ENCODE assay signal across 8 cellular contexts in the genomic region with DNA sequence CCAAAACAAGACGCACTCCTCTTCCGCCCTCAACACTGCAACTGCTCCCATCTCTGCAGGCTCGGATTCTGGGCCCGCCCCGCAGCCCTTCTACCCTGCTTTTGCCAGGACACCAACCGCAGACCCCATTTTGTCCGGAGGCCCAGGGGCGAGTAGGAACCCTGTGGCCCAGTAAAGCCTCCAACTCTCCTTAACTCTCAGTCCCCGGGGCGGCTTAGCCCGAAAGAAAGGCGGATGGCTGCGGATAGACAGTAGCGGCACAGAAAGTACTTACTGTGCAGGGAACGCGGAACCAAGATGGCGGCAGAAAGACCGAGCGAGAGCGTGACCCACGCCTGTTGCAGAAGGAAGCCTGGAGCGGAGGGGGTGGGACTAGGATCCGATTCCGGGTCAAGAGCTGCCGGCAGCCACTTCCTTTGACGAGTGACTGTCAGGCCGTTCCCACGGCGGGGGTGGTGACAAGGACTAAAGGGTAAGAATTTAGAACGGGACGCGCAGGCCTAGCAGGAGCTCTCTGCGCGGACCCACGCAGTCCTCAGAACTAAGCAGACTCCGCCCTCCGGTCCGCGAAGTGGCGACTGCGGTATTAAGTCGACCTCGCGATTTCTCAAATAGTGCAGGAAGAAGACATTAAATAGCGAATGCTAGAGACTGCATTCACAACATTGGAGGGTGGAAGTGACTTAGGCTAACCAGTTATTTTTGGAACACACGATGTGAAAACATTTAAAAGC. TPM values are rescaled to one million over a fixed set of nuclear protein-coding genes. Genes with fewer than 3 reads are reported as not detected.
DNase-seq lines count a peak whose midpoint lies in the region; ATAC-seq, FAIRE-seq and TF ChIP-seq lines count a peak whose summit lies in the region.

A gene (minus strand): TSS at position 311 of the 734 bp plus-strand sequence. CDS start 778 bp downstream, outside the sequence.

- in situ Hi-C loops in ACHN (cut with HindIII; ENCODE audit: low pct_ligation_motif_present, low pct_unique_long_range_greater_than_20kb, low sequenced_read_pairs): no loop called here
- in situ Hi-C loops in mammary epithelial cell (cut with MboI; ENCODE audit: low sequenced_read_pairs in 2 of 2): no loop called here

- H2AFZ ChIP-seq in mammary epithelial cell (ENCODE audit: low read depth, low read length): peak within 1 kb of the TSS; percentile 86

- CTCF ChIA-PET in mammary epithelial cell (lab: Charles Lee; ENCODE audit: low non-redundant PET): interaction anchor here (0.5 to 0.7 kb wide), 2 partner anchors 38 to 254 kb away, joined by 3 read pairs; no protein-coding TSS in a partner anchor

- no peak for FAIRE-seq in small intestine (lab: Jason Lieb, UNC)

- H3K27me3 ChIP-seq in WERI-Rb-1 (ENCODE audit: insufficient read depth, low read depth, severe bottlenecking) (no peaks in the 10 kb centered on the region), mammary epithelial cell (ENCODE audit: insufficient read depth, low read length) (no peaks in the 10 kb centered on the region), iPS-20b (ENCODE audit: insufficient read depth, low read length) (no peaks in the 10 kb centered on the region), small intestine (ENCODE audit: control insufficient read depth in 2 of 2, insufficient read depth in 2 of 2, low read length in 2 of 2) (no peaks in the 10 kb centered on the region)

- 4% methylated on average over 30 of the region's 46 CpGs for WGBS in mammary epithelial cell (ENCODE audit: low coverage, missing lambda C conversion rate)
- WGBS in small intestine, 3 donors: 0 to 1% (median 0%) methylated on average over 46 of the region's 46 CpGs

- H3K9ac ChIP-seq in mammary epithelial cell (ENCODE audit: insufficient read depth, low read length): peak within 1 kb of the TSS; percentile 100
- peak within 1 kb of the TSS; percentile 100 for H3K9ac ChIP-seq in iPS-20b (ENCODE audit: low read depth, low read length)

- peak within 1 kb of the TSS; percentile 92 for H3K27ac ChIP-seq in WERI-Rb-1
- peak within 1 kb of the TSS; percentile 94 for H3K27ac ChIP-seq in mammary epithelial cell (ENCODE audit: insufficient read depth, low read depth, low read length)
- H3K27ac ChIP-seq in iPS-20b (ENCODE audit: low read length): peak within 1 kb of the TSS; percentile 98
- H3K27ac ChIP-seq in small intestine (ENCODE audit: low read depth in 1 of 2, low read length in 1 of 2): peak within 1 kb of the TSS; percentile 75 to 92

- H3K4me1 ChIP-seq in mammary epithelial cell (ENCODE audit: insufficient read depth, low read length): peaks cover 28% of the 10 kb centered on the region
- H3K4me1 ChIP-seq in iPS-20b (ENCODE audit: insufficient read depth, low read length): peaks cover 30% of the 10 kb centered on the region
- peaks cover 5 to 24% of the 10 kb centered on the region in 2 donors for H3K4me1 ChIP-seq in small intestine (ENCODE audit: control insufficient read depth in 2 of 2, insufficient read depth in 1 of 2, low read depth in 1 of 2, low read length in 1 of 2)

- peaks cover 50% of the 10 kb centered on the region for H3K79me2 ChIP-seq in mammary epithelial cell (ENCODE audit: insufficient read depth, low read length)

- H3K9me3 ChIP-seq in WERI-Rb-1 (ENCODE audit: severe bottlenecking) (no peaks in the 10 kb centered on the region), mammary epithelial cell (replicated peaks; ENCODE audit: insufficient read depth, low read length) (no peaks in the 10 kb centered on the region), iPS-20b (ENCODE audit: insufficient read depth, low read depth, low read length) (no peaks in the 10 kb centered on the region), small intestine (ENCODE audit: control insufficient read depth, low read depth) (no peaks in the 10 kb centered on the region)

- H3K36me3 ChIP-seq in WERI-Rb-1: peaks cover 79% of the 10 kb centered on the region
- peaks cover 4% of the 10 kb centered on the region for H3K36me3 ChIP-seq in mammary epithelial cell (ENCODE audit: insufficient read depth, low read length)
- peaks cover 71% of the 10 kb centered on the region for H3K36me3 ChIP-seq in iPS-20b (ENCODE audit: insufficient read depth, low read depth, low read length)
- peaks cover 5 to 10% of the 10 kb centered on the region in 2 donors for H3K36me3 ChIP-seq in small intestine (ENCODE audit: control insufficient read depth in 2 of 2, insufficient read depth in 2 of 2, low read length in 2 of 2)

- peak within 1 kb of the TSS; percentile 94 for H3K4me2 ChIP-seq in mammary epithelial cell (ENCODE audit: insufficient read depth, low read depth, low read length)

- TF ChIP-seq CTCF in WERI-Rb-1 (IDR thresholded peaks at IDR 0.05; ENCODE audit: low read depth, low read length): no peak
- no peak for TF ChIP-seq CTCF in mammary epithelial cell (conservative IDR thresholded peaks at IDR 0.05 in 1 of 2, IDR thresholded peaks at IDR 0.05 in 1 of 2; ENCODE audit: extremely low read depth in 1 of 2, insufficient read depth in 1 of 2, low read depth in 1 of 2, low read length in 2 of 2)

- peaks cover 20% of the 10 kb centered on the region for H4K20me1 ChIP-seq in mammary epithelial cell (ENCODE audit: insufficient read depth, low read length)

- ATAC-seq in GM18873 (IDR thresholded peaks at IDR 0.05; ENCODE audit: low FRiP score, unreplicated experiment) (peak; percentile 94), HG03139 (IDR thresholded peaks at IDR 0.05; ENCODE audit: unreplicated experiment) (peak; percentile 95)

- DNase-seq in ACHN: peak; percentile 100
- DNase-seq in NCI-H2227 (lab: John Stamatoyannopoulos, UW; ENCODE audit: unreplicated experiment): peak; percentile 93
- peak; percentile 99 for DNase-seq in WERI-Rb-1
- peak; percentile 96 for DNase-seq in mammary epithelial cell
- peak; percentile 99 for DNase-seq in small intestine

- peak within 1 kb of the TSS; percentile 96 for H3K4me3 ChIP-seq in WERI-Rb-1 (ENCODE audit: low read depth, low read length)
- H3K4me3 ChIP-seq in mammary epithelial cell (replicated peaks in 1 of 3; ENCODE audit: insufficient read depth in 1 of 3, low read depth in 2 of 3, low read length in 3 of 3): peak within 1 kb of the TSS; percentile 74 to 99 (median 96)
- H3K4me3 ChIP-seq in iPS-20b (ENCODE audit: low read length): peak within 1 kb of the TSS; percentile 100
- H3K4me3 ChIP-seq in small intestine (ENCODE audit: low read depth in 1 of 2, low read length in 2 of 2): peak within 1 kb of the TSS; percentile 59 to 68

- dilution Hi-C loops in mammary epithelial cell (cut with HindIII; ENCODE audit: low sequenced_read_pairs): no loop called here

- no TSS peak for BruUV-seq in mammary epithelial cell (replicated peaks; lab: Mats Ljungman, UMichigan)

- intact Hi-C loops in mammary epithelial cell (cut with micrococcal nuclease): loop anchor here (1.0 to 2.0 kb wide), 3 partner anchors 26 to 88 kb away; no protein-coding TSS in a partner anchor

RNA-seq across cellular contexts. Expression of the gene that starts here (rescaled TPM):
- 100 to 1,000 TPM; 727 to 735 TPM for total RNA-seq in mammary epithelial cell
- polyA plus RNA-seq in mammary epithelial cell: 545 TPM
- 66.8 TPM for polyA minus RNA-seq in mammary epithelial cell
- 1,000 to 10,000 TPM; 1,571 to 1,944 (median 1,742) TPM for polyA plus RNA-seq in small intestine

Comparison
In these comparisons a context has a peak if more than half of its experiments do, and no peak if none do; other contexts are left out.
1. Peak in every context shown above with its lines: DNase-seq, ATAC-seq, H3K4me3 ChIP-seq and H3K27ac ChIP-seq.